Comparison of ENCODE assay signal across 1 cellular context in the genomic region with DNA sequence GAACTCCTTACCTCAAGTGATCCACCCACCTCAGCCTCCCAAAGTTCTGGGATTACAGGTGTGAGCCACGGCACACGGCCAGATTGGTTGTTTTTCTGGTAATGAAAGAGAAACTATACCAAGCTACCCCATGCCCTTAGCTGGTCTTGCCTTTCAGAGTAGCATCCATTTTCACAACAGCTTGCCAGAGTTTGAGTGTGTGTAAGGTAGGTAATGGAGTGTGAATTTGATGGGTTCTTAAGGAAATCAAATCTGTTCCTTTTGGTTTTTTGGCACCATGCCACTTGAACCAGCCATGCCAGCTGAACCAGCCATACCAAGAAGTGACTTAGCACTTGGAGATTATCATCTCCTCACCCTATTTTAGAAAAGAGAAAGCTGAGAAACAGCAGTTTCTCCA.
TF ChIP-seq lines count a peak whose summit lies in the region.

No MANE protein-coding gene starts in this region.

TF ChIP-seq in WTC11, 78 proteins besides CTCF, POLR2A, EP300 and RAD21:
- TF ChIP-seq, protein P1, sequence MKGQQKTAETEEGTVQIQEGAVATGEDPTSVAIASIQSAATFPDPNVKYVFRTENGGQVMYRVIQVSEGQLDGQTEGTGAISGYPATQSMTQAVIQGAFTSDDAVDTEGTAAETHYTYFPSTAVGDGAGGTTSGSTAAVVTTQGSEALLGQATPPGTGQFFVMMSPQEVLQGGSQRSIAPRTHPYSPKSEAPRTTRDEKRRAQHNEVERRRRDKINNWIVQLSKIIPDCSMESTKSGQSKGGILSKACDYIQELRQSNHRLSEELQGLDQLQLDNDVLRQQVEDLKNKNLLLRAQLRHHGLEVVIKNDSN (CRISPR knock-in tag; IDR thresholded peaks at IDR 0.05), result no peak
- TF ChIP-seq TP53 (CRISPR knock-in tag; IDR thresholded peaks at IDR 0.05) (no peak), ZNF317 (CRISPR knock-in tag; IDR thresholded peaks at IDR 0.05; ENCODE audit: borderline replicate concordance, low read depth) (no peak), ATF1 (CRISPR knock-in tag; IDR thresholded peaks at IDR 0.05) (no peak), ZMAT4 (CRISPR knock-in tag; IDR thresholded peaks at IDR 0.05) (no peak), SP1 (CRISPR knock-in tag; conservative IDR thresholded peaks at IDR 0.05) (no peak), ZNF416 (CRISPR knock-in tag; IDR thresholded peaks at IDR 0.05) (no peak), KAT7 (CRISPR knock-in tag; IDR thresholded peaks at IDR 0.05; ENCODE audit: borderline replicate concordance) (no peak), ZBTB43 (CRISPR knock-in tag; IDR thresholded peaks at IDR 0.05) (no peak), CREM (CRISPR knock-in tag; IDR thresholded peaks at IDR 0.05) (no peak), CBFB (CRISPR knock-in tag; IDR thresholded peaks at IDR 0.05; ENCODE audit: low read depth) (no peak), ZSCAN18 (CRISPR knock-in tag; IDR thresholded peaks at IDR 0.05) (no peak), AFF4 (CRISPR knock-in tag; IDR thresholded peaks at IDR 0.05; ENCODE audit: borderline replicate concordance) (no peak), ZNF396 (CRISPR knock-in tag; IDR thresholded peaks at IDR 0.05; ENCODE audit: borderline replicate concordance) (no peak)
- TF ChIP-seq, protein P2, sequence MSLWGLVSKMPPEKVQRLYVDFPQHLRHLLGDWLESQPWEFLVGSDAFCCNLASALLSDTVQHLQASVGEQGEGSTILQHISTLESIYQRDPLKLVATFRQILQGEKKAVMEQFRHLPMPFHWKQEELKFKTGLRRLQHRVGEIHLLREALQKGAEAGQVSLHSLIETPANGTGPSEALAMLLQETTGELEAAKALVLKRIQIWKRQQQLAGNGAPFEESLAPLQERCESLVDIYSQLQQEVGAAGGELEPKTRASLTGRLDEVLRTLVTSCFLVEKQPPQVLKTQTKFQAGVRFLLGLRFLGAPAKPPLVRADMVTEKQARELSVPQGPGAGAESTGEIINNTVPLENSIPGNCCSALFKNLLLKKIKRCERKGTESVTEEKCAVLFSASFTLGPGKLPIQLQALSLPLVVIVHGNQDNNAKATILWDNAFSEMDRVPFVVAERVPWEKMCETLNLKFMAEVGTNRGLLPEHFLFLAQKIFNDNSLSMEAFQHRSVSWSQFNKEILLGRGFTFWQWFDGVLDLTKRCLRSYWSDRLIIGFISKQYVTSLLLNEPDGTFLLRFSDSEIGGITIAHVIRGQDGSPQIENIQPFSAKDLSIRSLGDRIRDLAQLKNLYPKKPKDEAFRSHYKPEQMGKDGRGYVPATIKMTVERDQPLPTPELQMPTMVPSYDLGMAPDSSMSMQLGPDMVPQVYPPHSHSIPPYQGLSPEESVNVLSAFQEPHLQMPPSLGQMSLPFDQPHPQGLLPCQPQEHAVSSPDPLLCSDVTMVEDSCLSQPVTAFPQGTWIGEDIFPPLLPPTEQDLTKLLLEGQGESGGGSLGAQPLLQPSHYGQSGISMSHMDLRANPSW (CRISPR knock-in tag; conservative IDR thresholded peaks at IDR 0.05; ENCODE audit: low read depth), result no peak
- TF ChIP-seq, protein P3, sequence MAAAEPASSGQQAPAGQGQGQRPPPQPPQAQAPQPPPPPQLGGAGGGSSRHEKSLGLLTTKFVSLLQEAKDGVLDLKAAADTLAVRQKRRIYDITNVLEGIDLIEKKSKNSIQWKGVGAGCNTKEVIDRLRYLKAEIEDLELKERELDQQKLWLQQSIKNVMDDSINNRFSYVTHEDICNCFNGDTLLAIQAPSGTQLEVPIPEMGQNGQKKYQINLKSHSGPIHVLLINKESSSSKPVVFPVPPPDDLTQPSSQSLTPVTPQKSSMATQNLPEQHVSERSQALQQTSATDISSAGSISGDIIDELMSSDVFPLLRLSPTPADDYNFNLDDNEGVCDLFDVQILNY (CRISPR knock-in tag; IDR thresholded peaks at IDR 0.05), result no peak
- TF ChIP-seq, protein P4, sequence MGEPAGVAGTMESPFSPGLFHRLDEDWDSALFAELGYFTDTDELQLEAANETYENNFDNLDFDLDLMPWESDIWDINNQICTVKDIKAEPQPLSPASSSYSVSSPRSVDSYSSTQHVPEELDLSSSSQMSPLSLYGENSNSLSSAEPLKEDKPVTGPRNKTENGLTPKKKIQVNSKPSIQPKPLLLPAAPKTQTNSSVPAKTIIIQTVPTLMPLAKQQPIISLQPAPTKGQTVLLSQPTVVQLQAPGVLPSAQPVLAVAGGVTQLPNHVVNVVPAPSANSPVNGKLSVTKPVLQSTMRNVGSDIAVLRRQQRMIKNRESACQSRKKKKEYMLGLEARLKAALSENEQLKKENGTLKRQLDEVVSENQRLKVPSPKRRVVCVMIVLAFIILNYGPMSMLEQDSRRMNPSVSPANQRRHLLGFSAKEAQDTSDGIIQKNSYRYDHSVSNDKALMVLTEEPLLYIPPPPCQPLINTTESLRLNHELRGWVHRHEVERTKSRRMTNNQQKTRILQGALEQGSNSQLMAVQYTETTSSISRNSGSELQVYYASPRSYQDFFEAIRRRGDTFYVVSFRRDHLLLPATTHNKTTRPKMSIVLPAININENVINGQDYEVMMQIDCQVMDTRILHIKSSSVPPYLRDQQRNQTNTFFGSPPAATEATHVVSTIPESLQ (CRISPR knock-in tag; IDR thresholded peaks at IDR 0.05), result no peak
- TF ChIP-seq, protein P5, sequence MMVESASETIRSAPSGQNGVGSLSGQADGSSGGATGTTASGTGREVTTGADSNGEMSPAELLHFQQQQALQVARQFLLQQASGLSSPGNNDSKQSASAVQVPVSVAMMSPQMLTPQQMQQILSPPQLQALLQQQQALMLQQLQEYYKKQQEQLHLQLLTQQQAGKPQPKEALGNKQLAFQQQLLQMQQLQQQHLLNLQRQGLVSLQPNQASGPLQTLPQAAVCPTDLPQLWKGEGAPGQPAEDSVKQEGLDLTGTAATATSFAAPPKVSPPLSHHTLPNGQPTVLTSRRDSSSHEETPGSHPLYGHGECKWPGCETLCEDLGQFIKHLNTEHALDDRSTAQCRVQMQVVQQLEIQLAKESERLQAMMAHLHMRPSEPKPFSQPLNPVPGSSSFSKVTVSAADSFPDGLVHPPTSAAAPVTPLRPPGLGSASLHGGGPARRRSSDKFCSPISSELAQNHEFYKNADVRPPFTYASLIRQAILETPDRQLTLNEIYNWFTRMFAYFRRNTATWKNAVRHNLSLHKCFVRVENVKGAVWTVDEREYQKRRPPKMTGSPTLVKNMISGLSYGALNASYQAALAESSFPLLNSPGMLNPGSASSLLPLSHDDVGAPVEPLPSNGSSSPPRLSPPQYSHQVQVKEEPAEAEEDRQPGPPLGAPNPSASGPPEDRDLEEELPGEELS (CRISPR knock-in tag; IDR thresholded peaks at IDR 0.05), result no peak
- TF ChIP-seq, protein P6, sequence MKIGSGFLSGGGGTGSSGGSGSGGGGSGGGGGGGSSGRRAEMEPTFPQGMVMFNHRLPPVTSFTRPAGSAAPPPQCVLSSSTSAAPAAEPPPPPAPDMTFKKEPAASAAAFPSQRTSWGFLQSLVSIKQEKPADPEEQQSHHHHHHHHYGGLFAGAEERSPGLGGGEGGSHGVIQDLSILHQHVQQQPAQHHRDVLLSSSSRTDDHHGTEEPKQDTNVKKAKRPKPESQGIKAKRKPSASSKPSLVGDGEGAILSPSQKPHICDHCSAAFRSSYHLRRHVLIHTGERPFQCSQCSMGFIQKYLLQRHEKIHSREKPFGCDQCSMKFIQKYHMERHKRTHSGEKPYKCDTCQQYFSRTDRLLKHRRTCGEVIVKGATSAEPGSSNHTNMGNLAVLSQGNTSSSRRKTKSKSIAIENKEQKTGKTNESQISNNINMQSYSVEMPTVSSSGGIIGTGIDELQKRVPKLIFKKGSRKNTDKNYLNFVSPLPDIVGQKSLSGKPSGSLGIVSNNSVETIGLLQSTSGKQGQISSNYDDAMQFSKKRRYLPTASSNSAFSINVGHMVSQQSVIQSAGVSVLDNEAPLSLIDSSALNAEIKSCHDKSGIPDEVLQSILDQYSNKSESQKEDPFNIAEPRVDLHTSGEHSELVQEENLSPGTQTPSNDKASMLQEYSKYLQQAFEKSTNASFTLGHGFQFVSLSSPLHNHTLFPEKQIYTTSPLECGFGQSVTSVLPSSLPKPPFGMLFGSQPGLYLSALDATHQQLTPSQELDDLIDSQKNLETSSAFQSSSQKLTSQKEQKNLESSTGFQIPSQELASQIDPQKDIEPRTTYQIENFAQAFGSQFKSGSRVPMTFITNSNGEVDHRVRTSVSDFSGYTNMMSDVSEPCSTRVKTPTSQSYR (CRISPR knock-in tag; IDR thresholded peaks at IDR 0.05), result no peak
